ENCODE assay signal across 8 cellular contexts in the genomic region with DNA sequence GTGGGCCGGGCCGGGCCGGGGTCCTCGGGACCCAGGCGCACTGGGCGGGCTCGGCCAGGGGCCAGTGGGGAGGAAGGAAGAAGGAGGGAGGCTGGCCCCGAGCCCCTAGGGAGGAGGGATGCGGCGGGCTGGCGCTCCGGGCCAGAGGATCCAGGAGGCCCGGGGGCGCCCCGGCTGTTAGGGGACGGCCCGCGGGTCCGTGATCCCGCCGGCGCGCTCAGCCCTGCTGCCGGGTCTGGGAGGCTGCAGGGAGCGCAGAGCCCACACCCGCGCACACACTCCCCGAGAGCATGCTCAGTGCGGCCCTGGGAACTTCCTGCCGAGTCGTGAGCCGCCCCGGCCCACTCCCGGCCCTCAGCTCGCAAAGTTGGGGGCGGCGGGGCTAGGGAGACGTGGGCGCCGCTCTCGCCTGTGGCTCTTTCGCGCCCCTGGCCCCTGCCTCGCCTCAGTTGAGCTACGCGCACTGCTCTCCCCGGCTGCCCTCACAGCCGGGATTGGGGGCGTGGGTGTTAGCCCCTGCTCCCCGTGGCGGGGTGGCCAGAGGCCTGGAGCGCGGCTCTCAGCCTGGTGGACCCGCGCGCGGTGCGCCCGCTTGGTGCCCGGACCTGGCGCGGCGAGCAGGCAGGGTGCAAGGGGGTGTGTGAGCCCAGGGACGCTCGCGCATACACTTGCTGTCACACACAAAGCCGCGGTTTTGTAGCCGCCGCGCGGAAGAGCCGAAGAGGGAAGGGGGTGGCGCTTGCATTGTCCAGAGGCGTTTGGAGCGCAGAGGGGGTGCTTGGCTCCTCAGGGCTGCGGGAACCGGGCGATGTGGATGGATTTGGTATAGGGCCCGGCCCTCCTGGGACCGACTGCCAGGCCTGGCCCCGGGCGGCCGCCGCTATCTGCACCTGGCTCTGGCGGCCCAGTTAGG.
DNase-seq lines count a peak whose midpoint lies in the region; ATAC-seq, FAIRE-seq and TF ChIP-seq lines count a peak whose summit lies in the region.

No MANE protein-coding gene starts in this region.

- H3K27me3 ChIP-seq in WERI-Rb-1 (ENCODE audit: insufficient read depth, low read depth, severe bottlenecking), result no peaks in the 10 kb centered on the region
- no peaks in the 10 kb centered on the region for H3K27me3 ChIP-seq in keratinocyte (ENCODE audit: control insufficient read depth, extremely low read depth, insufficient read depth, low read length)

- peak overlapping the region; percentile 46 for H2AFZ ChIP-seq in keratinocyte (ENCODE audit: control insufficient read depth, low read length)

- H3K4me3 ChIP-seq in LNCaP clone FGC (ENCODE audit: low read depth, low read length) (peak overlapping the region; percentile 79), WERI-Rb-1 (ENCODE audit: low read depth, low read length) (peak overlapping the region; percentile 90), cardiac fibroblast (replicated peaks in 1 of 2; ENCODE audit: low read depth in 2 of 2, low read length in 2 of 2) (peak overlapping the region; percentile 72 to 82), keratinocyte (ENCODE audit: control insufficient read depth in 2 of 3, extremely low read depth in 1 of 3, insufficient read depth in 2 of 3, low read depth in 1 of 3, low read length in 3 of 3) (peak overlapping the region; percentile 69 to 81 (median 78))

- peaks cover 46% of the 10 kb centered on the region for H3K79me2 ChIP-seq in keratinocyte (ENCODE audit: control insufficient read depth, insufficient read depth, low read length)

- no peak for FAIRE-seq in keratinocyte (lab: Jason Lieb, UNC)

- H3K4me1 ChIP-seq in keratinocyte (ENCODE audit: control insufficient read depth, extremely low read depth, insufficient read depth, low read length), result peaks cover 23% of the 10 kb centered on the region

- H3K9ac ChIP-seq in keratinocyte (ENCODE audit: control insufficient read depth, extremely low read depth, insufficient read depth, low read length), result peak overlapping the region; percentile 73

- peaks cover 4% of the 10 kb centered on the region for H3K9me1 ChIP-seq in keratinocyte (ENCODE audit: control insufficient read depth, extremely low read depth, insufficient read depth, low read length)

- peaks cover 3% of the 10 kb centered on the region; the same call in 1 of the 2 replicates for H3K36me3 ChIP-seq in WERI-Rb-1
- H3K36me3 ChIP-seq in keratinocyte (ENCODE audit: control insufficient read depth in 2 of 2, extremely low read depth in 1 of 2, insufficient read depth in 2 of 2, low read length in 2 of 2), result peaks cover 0 to 1% of the 10 kb centered on the region in 2 experiments

- no peaks in the 10 kb centered on the region for H3K9me3 ChIP-seq in WERI-Rb-1 (ENCODE audit: severe bottlenecking)
- no peaks in the 10 kb centered on the region for H3K9me3 ChIP-seq in keratinocyte (ENCODE audit: control insufficient read depth, low read depth, low read length)

- dilution Hi-C loops in keratinocyte (cut with MboI; ENCODE audit: extremely low pct_ligation_motif_present, low sequenced_read_pairs), result no loop called here

- no peak for TF ChIP-seq CTCF in LNCaP clone FGC (IDR thresholded peaks at IDR 0.05; ENCODE audit: control insufficient read depth, extremely low read depth, insufficient read depth)
- no peak for TF ChIP-seq CTCF in WERI-Rb-1 (IDR thresholded peaks at IDR 0.05; ENCODE audit: low read depth, low read length)
- TF ChIP-seq CTCF in cardiac fibroblast (IDR thresholded peaks at IDR 0.05; ENCODE audit: low read depth, low read length), result no peak
- TF ChIP-seq CTCF in keratinocyte (optimal IDR thresholded peaks at IDR 0.05 in 1 of 3, IDR thresholded peaks at IDR 0.05 in 1 of 3, conservative IDR thresholded peaks at IDR 0.05 in 1 of 3; ENCODE audit: extremely low read depth in 1 of 3, insufficient read depth in 2 of 3, low read length in 3 of 3), result no peak

- ATAC-seq in GM21737 (IDR thresholded peaks at IDR 0.05; ENCODE audit: unreplicated experiment), result peak; percentile 39

- H3K4me2 ChIP-seq in keratinocyte (ENCODE audit: control insufficient read depth, extremely low read depth, insufficient read depth, low read depth, low read length), result peak overlapping the region; percentile 68

- H3K27ac ChIP-seq in WERI-Rb-1 (peak overlapping the region; percentile 82), keratinocyte (ENCODE audit: control insufficient read depth, insufficient read depth, low read length) (peak overlapping the region; percentile 77)

- DNase-seq in GM04504 (ENCODE audit: low read depth) (peak; percentile 35), LNCaP clone FGC (ENCODE audit: low read depth) (no peak), WERI-Rb-1 (peak; percentile 58), cardiac fibroblast (ENCODE audit: low read depth in 2 of 2) (peak; percentile 60 to 71), keratinocyte (ENCODE audit: low read depth, low spot score) (no peak), pons (ENCODE audit: low spot score) (no peak)
- DNase-seq in stimulated activated CD4-positive, alpha-beta T cell treated with anti-CD3 and anti-CD28 coated beads, Interleukin-15, amount 100 ng/mL, for 48 hours (ENCODE audit: low read depth in 2 of 2), result peak; percentile 30 to 54

- peaks cover 11% of the 10 kb centered on the region for H4K20me1 ChIP-seq in keratinocyte (ENCODE audit: control insufficient read depth, extremely low read depth, insufficient read depth, low read length)

Comparison
In these comparisons a context has a peak if more than half of its experiments do, and no peak if none do; other contexts are left out.
1. DNase-seq: peak in GM04504 (single experiment), WERI-Rb-1 (single experiment), cardiac fibroblast (2 of 2) and stimulated activated CD4-positive, alpha-beta T cell treated with anti-CD3 and anti-CD28 coated beads, Interleukin-15, amount 100 ng/mL, for 48 hours (2 of 2); none in LNCaP clone FGC (single experiment), keratinocyte (single experiment) and pons (single experiment).
2. Peak in every context shown above with its lines, with median percentiles within 50 percentile points of each other: H3K4me3 ChIP-seq.